In the genomic region with DNA sequence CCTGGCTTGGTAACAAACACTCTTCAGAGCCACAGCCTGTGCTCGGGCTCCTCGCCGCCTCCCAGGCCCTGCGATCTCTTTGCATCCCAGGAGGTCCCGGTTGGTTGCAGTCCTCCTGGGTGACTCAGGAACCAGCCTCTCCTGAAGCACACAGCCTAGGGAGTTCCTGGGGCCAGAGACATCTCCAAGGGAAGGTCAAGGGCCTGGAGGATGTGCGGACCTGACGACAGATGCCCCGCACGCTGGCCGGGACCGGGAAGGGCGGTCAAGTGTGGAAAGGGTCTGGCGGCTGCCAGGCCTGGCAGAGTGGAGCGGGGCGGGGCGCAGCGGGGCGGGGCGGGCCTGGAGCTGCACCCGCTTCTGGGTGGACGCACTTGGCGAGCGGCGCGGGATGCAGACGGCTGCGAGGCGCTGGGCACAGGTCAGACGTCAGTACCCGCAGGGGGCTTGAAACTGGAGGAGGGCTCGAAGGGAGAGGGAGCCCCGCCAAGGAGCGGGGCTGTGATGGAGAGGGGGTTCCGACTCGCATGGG, we compare ENCODE assay signal across 10 cellular contexts. TPM values are rescaled to one million over a fixed set of nuclear protein-coding genes. Genes with fewer than 3 reads are reported as not detected.
A peak's percentile ranks its signal among the peaks of the same experiment; 100 is the strongest.
DNase-seq lines count a peak whose midpoint lies in the region; ATAC-seq, FAIRE-seq and TF ChIP-seq lines count a peak whose summit lies in the region.
"Had no signal": no experiment of that assay in that cellular context is flagged by ENCODE, and none has a peak within 500 bp of the region (broad histone marks: within the 10 kb centered on the region; RNA-seq: fewer than 3 reads in every experiment).

No MANE protein-coding gene starts in this region.

- H3K9me3 ChIP-seq in T-helper 17 cell (ENCODE audit: control insufficient read depth, low read length, poor library complexity, severe bottlenecking), result no peaks in the 10 kb centered on the region
- H3K9me3 ChIP-seq: testis had no signal

- TF ChIP-seq CTCF in fibroblast of mammary gland (conservative IDR thresholded peaks at IDR 0.05; ENCODE audit: control insufficient read depth, insufficient read depth, low read depth, low read length) (no peak), retinal pigment epithelial cell (conservative IDR thresholded peaks at IDR 0.05; ENCODE audit: low read depth, low read length) (no peak), D721Med (IDR thresholded peaks at IDR 0.05; ENCODE audit: insufficient read depth, missing control alignments) (no peak)

- H3K4me3 Mint-ChIP-seq in T-helper 17 cell, result peak overlapping the region; percentile 45
- H3K4me3 Mint-ChIP-seq: nephron had no signal

- FAIRE-seq in D721Med (lab: Jason Lieb, UNC), result no peak

- H3K27me3 Mint-ChIP-seq in T-helper 17 cell, result peaks cover 81% of the 10 kb centered on the region

- peaks cover 6% of the 10 kb centered on the region for H3K36me3 Mint-ChIP-seq in T-helper 17 cell (ENCODE audit: low read depth)

- no peak overlapping the region for H3K27ac Mint-ChIP-seq in T-helper 17 cell
- H3K27ac Mint-ChIP-seq: nephron had no signal

- H3K4me3 ChIP-seq in fibroblast of mammary gland (ENCODE audit: control insufficient read depth, low read depth, low read length) (peak overlapping the region; percentile 56), retinal pigment epithelial cell (ENCODE audit: low read length) (peak overlapping the region; percentile 54)

- ATAC-seq in T-helper 17 cell, result no peak

- peaks cover 21% of the 10 kb centered on the region for H3K4me1 Mint-ChIP-seq in T-helper 17 cell
- H3K4me1 Mint-ChIP-seq: nephron had no signal

- DNase-seq in DMS 273 (lab: John Stamatoyannopoulos, UW; ENCODE audit: unreplicated experiment) (peak; percentile 43), DMS 273 treated with DMSO at 0.1 percent for 48 hours (lab: John Stamatoyannopoulos, UW) (no peak), T-helper 17 cell (no peak), fibroblast of mammary gland (ENCODE audit: low read depth) (peak; percentile 29), retinal pigment epithelial cell (ENCODE audit: low read depth) (no peak), SKM-1 (lab: John Stamatoyannopoulos, UW; ENCODE audit: unreplicated experiment) (no peak), NCI-H2081 (lab: John Stamatoyannopoulos, UW) (no peak), D721Med (ENCODE audit: insufficient read length, low spot score) (no peak)

RNA-seq across cellular contexts. Expression of gene PRSS3, which starts 45.0 kb away (rescaled TPM):
- total RNA-seq in T-helper 17 cell, result not detected

Comparison
In these comparisons a context has a peak if more than half of its experiments do, and no peak if none do; other contexts are left out.
1. DNase-seq: peak in DMS 273 (single experiment) and fibroblast of mammary gland (single experiment); none in DMS 273 treated with DMSO at 0.1 percent for 48 hours (single experiment), T-helper 17 cell (0 of 3), retinal pigment epithelial cell (single experiment), SKM-1 (single experiment), NCI-H2081 (0 of 2) and D721Med (single experiment).